Comparison of ENCODE assay signal across 8 cellular contexts in genomic region chr11:86138958-86139357, GRCh38.
DNase-seq lines count a peak whose midpoint lies in the region; ATAC-seq and TF ChIP-seq lines count a peak whose summit lies in the region.

No MANE protein-coding gene starts in this region.

- intact Hi-C loops in CD8-positive, alpha-beta T cell (cut with DNase I, micrococcal nuclease), result loop anchor here in 1 of 2 experiments (5.0 to 10.0 kb wide), 2 partner anchors 53 to 64 kb away; no protein-coding TSS in a partner anchor
- intact Hi-C loops in activated CD8-positive, alpha-beta T cell treated with anti-CD3 and anti-CD28 coated beads for 36 hours (cut with micrococcal nuclease), result loop anchor here (5.0 kb wide), 1 partner anchor 38 kb away; no protein-coding TSS in a partner anchor

- ATAC-seq in CD8-positive, alpha-beta T cell, result peak; percentile 42
- ATAC-seq in GM19351 (IDR thresholded peaks at IDR 0.05; ENCODE audit: unreplicated experiment) (peak; percentile 89), HG03354 (IDR thresholded peaks at IDR 0.05; ENCODE audit: poor library complexity, severe bottlenecking, unreplicated experiment) (peak; percentile 71)
- peak; percentile 84 for ATAC-seq in activated CD8-positive, alpha-beta T cell treated with anti-CD3 and anti-CD28 coated beads for 36 hours
- peak; percentile 88 for ATAC-seq in stimulated activated naive CD8-positive, alpha-beta T cell treated with anti-CD3 and anti-CD28 coated beads, Interleukin-15, amount 100 ng/mL, for 72 hours

- peaks cover 44% of the 10 kb centered on the region for H3K4me1 Mint-ChIP-seq in CD8-positive, alpha-beta T cell (ENCODE audit: low read depth)
- peaks cover 32% of the 10 kb centered on the region for H3K4me1 Mint-ChIP-seq in activated CD8-positive, alpha-beta T cell treated with anti-CD3 and anti-CD28 coated beads for 36 hours (ENCODE audit: low read depth)
- H3K4me1 Mint-ChIP-seq in stimulated activated naive CD8-positive, alpha-beta T cell treated with anti-CD3 and anti-CD28 coated beads, Interleukin-15, amount 100 ng/mL, for 72 hours, result peaks cover 43% of the 10 kb centered on the region

- peak overlapping the region; percentile 68 for H3K4me3 Mint-ChIP-seq in CD8-positive, alpha-beta T cell
- peak overlapping the region; percentile 9 for H3K4me3 Mint-ChIP-seq in activated CD8-positive, alpha-beta T cell treated with anti-CD3 and anti-CD28 coated beads for 36 hours
- H3K4me3 Mint-ChIP-seq in stimulated activated naive CD8-positive, alpha-beta T cell treated with anti-CD3 and anti-CD28 coated beads, Interleukin-15, amount 100 ng/mL, for 72 hours, result peak overlapping the region; percentile 44 to 57

- H3K27me3 ChIP-seq in CD8-positive, alpha-beta T cell (ENCODE audit: insufficient read depth, low read length), result no peaks in the 10 kb centered on the region

- no peak for TF ChIP-seq CTCF in CD8-positive, alpha-beta T cell (IDR thresholded peaks at IDR 0.05)
- TF ChIP-seq CTCF in activated CD8-positive, alpha-beta T cell treated with anti-CD3 and anti-CD28 coated beads for 36 hours (IDR thresholded peaks at IDR 0.05), result no peak

- peak overlapping the region; percentile 91 for H3K27ac Mint-ChIP-seq in CD8-positive, alpha-beta T cell
- H3K27ac Mint-ChIP-seq in activated CD8-positive, alpha-beta T cell treated with anti-CD3 and anti-CD28 coated beads for 36 hours, result peak overlapping the region; percentile 77
- peak overlapping the region; percentile 77 to 94 for H3K27ac Mint-ChIP-seq in stimulated activated naive CD8-positive, alpha-beta T cell treated with anti-CD3 and anti-CD28 coated beads, Interleukin-15, amount 100 ng/mL, for 72 hours

- H3K9me3 Mint-ChIP-seq in CD8-positive, alpha-beta T cell, result no peaks in the 10 kb centered on the region
- no peaks in the 10 kb centered on the region for H3K9me3 Mint-ChIP-seq in activated CD8-positive, alpha-beta T cell treated with anti-CD3 and anti-CD28 coated beads for 36 hours
- no peaks in the 10 kb centered on the region for H3K9me3 Mint-ChIP-seq in stimulated activated naive CD8-positive, alpha-beta T cell treated with anti-CD3 and anti-CD28 coated beads, Interleukin-15, amount 100 ng/mL, for 72 hours

- H3K27me3 Mint-ChIP-seq in CD8-positive, alpha-beta T cell (ENCODE audit: low read depth), result no peaks in the 10 kb centered on the region
- no peaks in the 10 kb centered on the region for H3K27me3 Mint-ChIP-seq in activated CD8-positive, alpha-beta T cell treated with anti-CD3 and anti-CD28 coated beads for 36 hours
- no peaks in the 10 kb centered on the region for H3K27me3 Mint-ChIP-seq in stimulated activated naive CD8-positive, alpha-beta T cell treated with anti-CD3 and anti-CD28 coated beads, Interleukin-15, amount 100 ng/mL, for 72 hours

- no peak overlapping the region for H3K4me3 ChIP-seq in CD8-positive, alpha-beta T cell (ENCODE audit: low read depth, low read length)

- DNase-seq in CD8-positive, alpha-beta T cell, result peak in 3 of 7 experiments; percentile 16 to 62 (median 30)
- peak; percentile 53 for DNase-seq in activated CD8-positive, alpha-beta T cell treated with anti-CD3 and anti-CD28 coated beads for 36 hours
- DNase-seq in stimulated activated naive CD8-positive, alpha-beta T cell treated with anti-CD3 and anti-CD28 coated beads, Interleukin-15, amount 100 ng/mL, for 72 hours, result peak; percentile 33 to 59
- DNase-seq in DMS 273 treated with DMSO at 0.1 percent for 48 hours (lab: John Stamatoyannopoulos, UW) (no peak), islet precursor cell (no peak), HCEC 1CT (no peak)

- POLR2A ChIA-PET in CD8-positive, alpha-beta T cell (lab: Charles Lee), result interaction anchor here (1.2 kb wide), 1 partner anchor 97 kb away, joined by 4 read pairs; no protein-coding TSS in a partner anchor
- POLR2A ChIA-PET in activated CD8-positive, alpha-beta T cell treated with anti-CD3 and anti-CD28 coated beads for 36 hours (lab: Charles Lee), result interaction anchor here (1.4 kb wide), 1 partner anchor 97 kb away, joined by 3 read pairs; no protein-coding TSS in a partner anchor

- no peaks in the 10 kb centered on the region for H3K36me3 ChIP-seq in CD8-positive, alpha-beta T cell (ENCODE audit: insufficient read depth, low read length)

- no peaks in the 10 kb centered on the region for H3K36me3 Mint-ChIP-seq in CD8-positive, alpha-beta T cell
- no peaks in the 10 kb centered on the region for H3K36me3 Mint-ChIP-seq in activated CD8-positive, alpha-beta T cell treated with anti-CD3 and anti-CD28 coated beads for 36 hours (ENCODE audit: low read depth)

- peaks cover 26% of the 10 kb centered on the region for H3K4me1 ChIP-seq in CD8-positive, alpha-beta T cell (ENCODE audit: insufficient read depth, low read length)

- CTCF ChIA-PET in CD8-positive, alpha-beta T cell (lab: Charles Lee), result interaction anchor here (2.4 kb wide), 1 partner anchor 54 kb away, joined by 6 read pairs; no protein-coding TSS in a partner anchor
- CTCF ChIA-PET in activated CD8-positive, alpha-beta T cell treated with anti-CD3 and anti-CD28 coated beads for 36 hours (lab: Charles Lee), result interaction anchor here (0.8 to 2.3 kb wide), 3 partner anchors 14 to 91 kb away, joined by 3 to 15 read pairs (median 3); no protein-coding TSS in a partner anchor

- H3K9me3 ChIP-seq in CD8-positive, alpha-beta T cell (ENCODE audit: low read length), result no peaks in the 10 kb centered on the region

- H3K27ac ChIP-seq in CD8-positive, alpha-beta T cell (ENCODE audit: low read depth, low read length), result peak overlapping the region; percentile 27

Comparison
In these comparisons a context has a peak if more than half of its experiments do, and no peak if none do; other contexts are left out.
1. DNase-seq: peak in activated CD8-positive, alpha-beta T cell treated with anti-CD3 and anti-CD28 coated beads for 36 hours (single experiment) and stimulated activated naive CD8-positive, alpha-beta T cell treated with anti-CD3 and anti-CD28 coated beads, Interleukin-15, amount 100 ng/mL, for 72 hours (2 of 2); none in DMS 273 treated with DMSO at 0.1 percent for 48 hours (single experiment), islet precursor cell (single experiment) and HCEC 1CT (single experiment).
2. H3K4me3 Mint-ChIP-seq: peak in every context shown above with its lines; median percentile 68 in CD8-positive, alpha-beta T cell; 50 in stimulated activated naive CD8-positive, alpha-beta T cell treated with anti-CD3 and anti-CD28 coated beads, Interleukin-15, amount 100 ng/mL, for 72 hours; 9 in activated CD8-positive, alpha-beta T cell treated with anti-CD3 and anti-CD28 coated beads for 36 hours.
3. Peak in every context shown above with its lines, with median percentiles within 50 percentile points of each other: ATAC-seq and H3K27ac Mint-ChIP-seq.